1 cellular context compared by ENCODE assay signal in genomic region chr13:97308735-97309429, GRCh38.
TF ChIP-seq lines count a peak whose summit lies in the region.

No MANE protein-coding gene starts in this region.

TF ChIP-seq in K562, 482 proteins besides CTCF, POLR2A, EP300 and RAD21 (continued from another document):
- TF ChIP-seq FOXO4 (CRISPR knock-in tag; IDR thresholded peaks at IDR 0.05) (no peak), RBFOX2 (IDR thresholded peaks at IDR 0.05; ENCODE audit: low read depth, low read length) (no peak), HCFC1 (IDR thresholded peaks at IDR 0.05; ENCODE audit: low read depth, low read length) (no peak), ZBTB40 (IDR thresholded peaks at IDR 0.05) (no peak), ZBTB40 (CRISPR knock-in tag; IDR thresholded peaks at IDR 0.05) (no peak)
- TF ChIP-seq, protein P1, sequence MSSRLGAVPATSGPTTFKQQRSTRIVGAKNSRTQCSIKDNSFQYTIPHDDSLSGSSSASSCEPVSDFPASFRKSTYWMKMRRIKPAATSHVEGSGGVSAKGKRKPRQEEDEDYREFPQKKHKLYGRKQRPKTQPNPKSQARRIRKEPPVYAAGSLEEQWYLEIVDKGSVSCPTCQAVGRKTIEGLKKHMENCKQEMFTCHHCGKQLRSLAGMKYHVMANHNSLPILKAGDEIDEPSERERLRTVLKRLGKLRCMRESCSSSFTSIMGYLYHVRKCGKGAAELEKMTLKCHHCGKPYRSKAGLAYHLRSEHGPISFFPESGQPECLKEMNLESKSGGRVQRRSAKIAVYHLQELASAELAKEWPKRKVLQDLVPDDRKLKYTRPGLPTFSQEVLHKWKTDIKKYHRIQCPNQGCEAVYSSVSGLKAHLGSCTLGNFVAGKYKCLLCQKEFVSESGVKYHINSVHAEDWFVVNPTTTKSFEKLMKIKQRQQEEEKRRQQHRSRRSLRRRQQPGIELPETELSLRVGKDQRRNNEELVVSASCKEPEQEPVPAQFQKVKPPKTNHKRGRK (tag; IDR thresholded peaks at IDR 0.05) = no peak
